Comparison of ENCODE assay signal across 17 cellular contexts in the genomic region with DNA sequence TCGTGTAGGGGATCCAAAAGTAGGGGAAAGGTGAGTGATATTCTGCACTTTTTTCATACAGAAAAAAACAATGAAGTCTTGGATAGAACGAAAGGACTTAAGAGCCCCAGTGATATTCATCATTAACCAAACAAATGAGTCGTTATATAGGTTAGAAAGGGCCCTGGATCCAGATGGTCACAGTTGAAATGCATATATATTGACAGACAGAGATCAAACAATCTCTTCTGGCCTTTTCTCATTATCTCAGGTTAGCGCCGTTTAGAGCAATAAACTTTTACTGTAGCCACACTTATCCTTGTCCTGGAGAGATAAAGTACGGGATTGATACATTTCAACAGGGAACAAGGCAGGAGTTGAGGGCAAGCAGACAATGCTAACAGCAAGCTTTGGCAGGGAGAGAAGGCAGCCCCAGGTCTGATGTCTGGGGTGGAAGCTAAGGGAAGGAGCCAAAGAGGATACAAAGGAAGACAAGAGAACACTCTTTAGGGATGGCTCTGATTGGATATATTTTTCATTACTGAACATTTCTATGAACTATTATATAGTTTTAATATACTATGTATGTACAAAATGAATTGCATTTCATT.
A peak's percentile ranks its signal among the peaks of the same experiment; 100 is the strongest.
DNase-seq lines count a peak whose midpoint lies in the region; TF ChIP-seq lines count a peak whose summit lies in the region.
"Had no signal": no experiment of that assay in that cellular context is flagged by ENCODE, and none has a peak within 500 bp of the region (broad histone marks: within the 10 kb centered on the region; RNA-seq: fewer than 3 reads in every experiment).

No MANE protein-coding gene starts in this region.

- H3K4me1 ChIP-seq in hepatocyte (ENCODE audit: insufficient read depth) (peaks cover 14% of the 10 kb centered on the region), testis (peaks cover 13% of the 10 kb centered on the region)
- H3K4me1 ChIP-seq: A549, Peyer's patch had no signal

- no peaks in the 10 kb centered on the region for H3K27me3 ChIP-seq in hepatocyte
- peaks cover 2% of the 10 kb centered on the region for H3K27me3 ChIP-seq in testis
- H3K27me3 ChIP-seq in brain microvascular endothelial cell (replicated peaks) = no peaks in the 10 kb centered on the region
- H3K27me3 ChIP-seq: Peyer's patch had no signal

- TF ChIP-seq CTCF in LNCaP clone FGC (IDR thresholded peaks at IDR 0.05; ENCODE audit: control insufficient read depth, extremely low read depth, insufficient read depth) = no peak
- TF ChIP-seq CTCF in hepatocyte (IDR thresholded peaks at IDR 0.05; ENCODE audit: poor library complexity) = no peak
- no peak for TF ChIP-seq CTCF in testis (IDR thresholded peaks at IDR 0.05)
- TF ChIP-seq CTCF in brain microvascular endothelial cell (IDR thresholded peaks at IDR 0.05; ENCODE audit: low read depth, low read length, missing control alignments) = no peak

- H3K9me3 ChIP-seq in hepatocyte (ENCODE audit: low read depth) = no peaks in the 10 kb centered on the region
- H3K9me3 ChIP-seq in testis = no peaks in the 10 kb centered on the region
- H3K9me3 ChIP-seq: A549, Caco-2, Peyer's patch had no signal

- H3K27me3 Mint-ChIP-seq in activated CD4-positive, alpha-beta T cell treated with anti-CD3 and anti-CD28 coated beads, Interleukin-2, amount 10 ng/mL, durations not matched to agents 24 days and 14 days = peaks cover 33% of the 10 kb centered on the region

- 21% methylated on average over 6 of the region's 6 CpGs for WGBS in hepatocyte (ENCODE audit: low lambda C conversion rate, missing lambda C conversion rate)
- 47 to 48% methylated on average over 6 of the region's 6 CpGs for WGBS in testis, 2 donors

- H3K4me3 ChIP-seq in LNCaP clone FGC (ENCODE audit: low read depth, low read length) (no peak overlapping the region), hepatocyte (no peak overlapping the region), testis (no peak overlapping the region), brain microvascular endothelial cell (ENCODE audit: low read depth, low read length) (no peak overlapping the region)
- H3K4me3 ChIP-seq: A549, GM12878, K562, Peyer's patch had no signal

- intact Hi-C loops in activated CD4-positive, alpha-beta T cell treated with anti-CD3 and anti-CD28 coated beads, Interleukin-2, amount 10 ng/mL, durations not matched to agents 24 days and 14 days (cut with micrococcal nuclease) = no loop called here
- intact Hi-C loops in testis (cut with DNase I; ENCODE audit: low total_unique reads) = no loop called here

- H2AFZ ChIP-seq in hepatocyte = no peak overlapping the region

- H3K27ac Mint-ChIP-seq in activated CD4-positive, alpha-beta T cell treated with anti-CD3 and anti-CD28 coated beads, Interleukin-2, amount 10 ng/mL, durations not matched to agents 24 days and 14 days = no peak overlapping the region

- no peaks in the 10 kb centered on the region for H3K79me2 ChIP-seq in hepatocyte

- no peak overlapping the region for H3K4me3 Mint-ChIP-seq in activated CD4-positive, alpha-beta T cell treated with anti-CD3 and anti-CD28 coated beads, Interleukin-2, amount 10 ng/mL, durations not matched to agents 24 days and 14 days

- no peaks in the 10 kb centered on the region for H3K9me2 ChIP-seq in hepatocyte (replicated peaks; ENCODE audit: insufficient read depth)

- no peak for TF ChIP-seq POLR2A in testis (IDR thresholded peaks at IDR 0.05)

- H3K9me3 Mint-ChIP-seq in activated CD4-positive, alpha-beta T cell treated with anti-CD3 and anti-CD28 coated beads, Interleukin-2, amount 10 ng/mL, durations not matched to agents 24 days and 14 days = no peaks in the 10 kb centered on the region

- no peaks in the 10 kb centered on the region for H3K36me3 Mint-ChIP-seq in activated CD4-positive, alpha-beta T cell treated with anti-CD3 and anti-CD28 coated beads, Interleukin-2, amount 10 ng/mL, durations not matched to agents 24 days and 14 days (ENCODE audit: low read depth)

- in situ Hi-C loops in brain microvascular endothelial cell (cut with HindIII; ENCODE audit: low pct_ligation_motif_present, low sequenced_read_pairs) = no loop called here

- no peak overlapping the region for H3K27ac ChIP-seq in hepatocyte
- H3K27ac ChIP-seq in testis = peak overlapping the region; percentile 42 to 62
- no peak overlapping the region for H3K27ac ChIP-seq in brain microvascular endothelial cell
- H3K27ac ChIP-seq: A549, Peyer's patch had no signal

- no peaks in the 10 kb centered on the region for H3K36me3 ChIP-seq in hepatocyte (replicated peaks; ENCODE audit: insufficient read depth, low read depth)
- no peaks in the 10 kb centered on the region for H3K36me3 ChIP-seq in testis (ENCODE audit: low read depth, missing control alignments)
- peaks cover 5% of the 10 kb centered on the region for H3K36me3 ChIP-seq in brain microvascular endothelial cell (replicated peaks)
- H3K36me3 ChIP-seq: Peyer's patch had no signal

- no peaks in the 10 kb centered on the region for H3K4me1 Mint-ChIP-seq in activated CD4-positive, alpha-beta T cell treated with anti-CD3 and anti-CD28 coated beads, Interleukin-2, amount 10 ng/mL, durations not matched to agents 24 days and 14 days

- peak; percentile 16 for DNase-seq in activated CD4-positive, alpha-beta T cell treated with anti-CD3 and anti-CD28 coated beads, Interleukin-2, amount 10 ng/mL, durations not matched to agents 24 days and 14 days
- DNase-seq in activated CD4-positive, alpha-beta T cell treated with anti-CD3 and anti-CD28 coated beads, Interleukin-2, amount 50 U/mL, for 4 hours = no peak
- DNase-seq in LNCaP clone FGC (ENCODE audit: low read depth) (peak; percentile 45), hepatocyte (ENCODE audit: low spot score) (no peak), testis (peak; percentile 66), brain microvascular endothelial cell (no peak), C1 segment of cervical spinal cord (lab: John Stamatoyannopoulos, UW) (no peak)
- DNase-seq: NCI-H1048, NCI-H146, NCI-H2107, NCI-H446, Peyer's patch, SIG-M5 had no signal

- no peaks in the 10 kb centered on the region for H4K20me1 ChIP-seq in hepatocyte (ENCODE audit: insufficient read depth, poor library complexity, severe bottlenecking)

- peak overlapping the region; percentile 26 for H3K4me2 ChIP-seq in hepatocyte
- H3K4me2 ChIP-seq: A549 had no signal

Comparison
In these comparisons a context has a peak if more than half of its experiments do, and no peak if none do; other contexts are left out.
1. DNase-seq: peak in activated CD4-positive, alpha-beta T cell treated with anti-CD3 and anti-CD28 coated beads, Interleukin-2, amount 10 ng/mL, durations not matched to agents 24 days and 14 days (single experiment), LNCaP clone FGC (single experiment) and testis (single experiment); none in activated CD4-positive, alpha-beta T cell treated with anti-CD3 and anti-CD28 coated beads, Interleukin-2, amount 50 U/mL, for 4 hours (0 of 2), hepatocyte (single experiment), brain microvascular endothelial cell (single experiment) and C1 segment of cervical spinal cord (0 of 14).
2. H3K27ac ChIP-seq: peak in testis (2 of 2); none in hepatocyte (single experiment) and brain microvascular endothelial cell (single experiment).